ENCODE assay signal across 22 cellular contexts in the genomic region with DNA sequence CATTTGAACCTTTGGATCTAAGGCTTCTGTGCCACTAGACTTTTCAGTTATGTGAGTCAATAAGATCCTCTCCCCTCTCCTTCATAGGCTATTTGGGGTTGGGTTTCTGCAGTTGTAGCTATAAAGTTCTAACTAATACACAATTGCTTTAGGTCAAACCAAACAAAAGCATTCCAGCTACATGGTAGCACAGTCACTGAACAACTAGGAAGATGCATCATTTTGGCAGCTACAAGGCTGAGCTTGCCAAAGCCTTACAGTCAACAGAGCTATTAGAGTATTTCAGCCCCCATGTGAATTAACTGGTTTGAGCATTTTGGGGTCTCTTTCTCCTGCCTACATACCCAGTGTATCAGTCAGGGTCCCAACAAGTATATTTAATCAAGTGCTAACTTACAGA.
"Had no signal": no experiment of that assay in that cellular context is flagged by ENCODE, and none has a peak within 500 bp of the region (broad histone marks: within the 10 kb centered on the region; RNA-seq: fewer than 3 reads in every experiment).

No MANE protein-coding gene starts in this region.

- H3K9me3 ChIP-seq: ascending aorta had no signal

- H3K36me3 ChIP-seq: ascending aorta had no signal

- H3K27ac ChIP-seq: ascending aorta, PC-9 had no signal

- DNase-seq: activated CD4-positive, alpha-beta T cell treated with anti-CD3 and anti-CD28 coated beads, Interleukin-2, amount 10 ng/mL, durations not matched to agents 24 days and 14 days; activated CD4-positive, alpha-beta T cell treated with anti-CD3 and anti-CD28 coated beads, Interleukin-2, amount 50 U/mL, for 48 hours; activated CD4-positive, CD25-positive, alpha-beta regulatory T cell treated with anti-CD3 and anti-CD28 coated beads, Interleukin-2, amount 50 U/mL, for 72 hours; activated CD8-positive, alpha-beta memory T cell treated with anti-CD3 and anti-CD28 coated beads, Interleukin-2, amount 10 ng/mL, durations not matched to agents 7 days and 5 days; activated effector memory CD4-positive, alpha-beta T cell treated with anti-CD3 and anti-CD28 coated beads, Interleukin-2, amount 50 U/mL, for 16 hours; activated naive CD4-positive, alpha-beta T cell treated with Interleukin-2 at 50 U/mL for 16 hours; activated naive CD8-positive, alpha-beta T cell treated with anti-CD3 and anti-CD28 coated beads, Interleukin-2, amount 50 U/mL, for 24 hours; activated T-cell treated with anti-CD3 and anti-CD28 coated beads, Interleukin-2, amount 50 U/mL, for 24 hours; amniotic stem cell; KG1; NCI-H1092 treated with DMSO at 0.1 percent for 48 hours; NCI-H1417 treated with DMSO at 0.1 percent for 48 hours; NCI-H1694; NCI-H2029; NCI-H2107; NCI-H345; NCI-H524; PC-9; SIG-M5; T-helper 17 cell; T-helper 9 cell had no signal

- H3K4me3 ChIP-seq: ascending aorta, PC-9 had no signal

- H3K27me3 ChIP-seq: ascending aorta had no signal

- H2AFZ ChIP-seq: PC-9 had no signal

- H3K4me2 ChIP-seq: PC-9 had no signal
